ENCODE assay signal across 23 cellular contexts in the genomic region with DNA sequence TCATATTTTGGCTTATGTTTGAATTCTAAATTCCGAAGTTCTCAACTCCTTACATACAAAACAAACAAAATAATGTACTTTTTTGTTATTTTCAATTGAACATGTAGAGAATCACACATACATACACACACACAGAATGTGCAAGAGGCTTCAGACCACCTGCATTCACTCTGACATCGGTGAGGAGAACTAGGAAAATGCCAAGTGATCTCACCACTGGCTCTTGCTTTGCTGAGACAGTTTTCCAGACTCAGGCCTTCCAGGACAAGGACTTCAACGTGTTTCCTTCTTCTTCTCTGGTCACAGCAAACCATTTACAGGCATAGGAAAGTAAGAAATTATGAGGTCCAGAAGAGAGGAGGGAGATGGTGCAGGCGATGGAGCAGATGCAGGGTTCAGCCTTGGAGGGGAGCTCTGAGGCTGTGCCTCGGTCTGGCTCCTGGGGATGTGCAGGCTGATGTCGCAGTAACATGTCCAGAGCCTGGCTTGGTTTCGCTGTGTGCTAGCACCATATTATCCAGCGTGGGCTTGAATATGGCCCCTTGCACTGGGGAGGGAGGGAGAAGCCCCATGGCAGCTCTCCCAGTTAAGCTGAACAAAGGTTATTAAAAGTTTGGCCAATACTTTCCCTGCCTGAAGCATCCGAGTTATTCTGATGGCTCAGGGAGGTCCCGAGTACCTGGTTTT.
DNase-seq lines count a peak whose midpoint lies in the region; ATAC-seq and TF ChIP-seq lines count a peak whose summit lies in the region.
"Had no signal": no experiment of that assay in that cellular context is flagged by ENCODE, and none has a peak within 500 bp of the region (broad histone marks: within the 10 kb centered on the region; RNA-seq: fewer than 3 reads in every experiment).

No MANE protein-coding gene starts in this region.

- no peaks in the 10 kb centered on the region for H3F3A ChIP-seq in neural progenitor cell (ENCODE audit: low read depth)

- DNase-seq in Right ventricle myocardium inferior (ENCODE audit: missing footprints) (no peak), cardiac septum (ENCODE audit: low spot score) (no peak), right atrium auricular region (ENCODE audit: low spot score) (peak; percentile 59), neural progenitor cell (ENCODE audit: low spot score) (no peak), vagina (ENCODE audit: extremely low spot score in 2 of 2) (no peak), AML-193 (lab: John Stamatoyannopoulos, UW) (no peak), testis (no peak)
- DNase-seq: 8988T; activated naive CD4-positive, alpha-beta T cell; activated T-cell treated with anti-CD3 and anti-CD28 coated beads, Interleukin-2, amount 50 U/mL, for 24 hours; Calu3; gastrocnemius medialis; IMR-90; NCI-H1417; NCI-H2107; NCI-H510A; stimulated activated CD4-positive, alpha-beta T cell treated with anti-CD3 and anti-CD28 coated beads, Interleukin-2, amount 100 ng/mL, for 48 hours; stimulated activated naive CD4-positive, alpha-beta T cell treated with Interleukin-2 at 50 U/mL for 16 hours; T1000 had no signal

- no peaks in the 10 kb centered on the region for H3K36me3 Mint-ChIP-seq in neural progenitor cell

- no peak overlapping the region for H3K4me2 ChIP-seq in neural progenitor cell

- TF ChIP-seq CTCF in right atrium auricular region (IDR thresholded peaks at IDR 0.05) = no peak
- TF ChIP-seq CTCF in neural progenitor cell (IDR thresholded peaks at IDR 0.05) = no peak
- TF ChIP-seq CTCF in vagina (IDR thresholded peaks at IDR 0.05) = no peak
- TF ChIP-seq CTCF in testis (IDR thresholded peaks at IDR 0.05) = no peak

- intact Hi-C loops in Right ventricle myocardium inferior (cut with DNase I) = no loop called here
- intact Hi-C loops in cardiac septum (cut with DNase I) = no loop called here
- intact Hi-C loops in vagina (cut with DNase I) = no loop called here
- intact Hi-C loops in testis (cut with DNase I; ENCODE audit: low total_unique reads) = no loop called here

- H3K27me3 ChIP-seq in right atrium auricular region (no peaks in the 10 kb centered on the region), neural progenitor cell (no peaks in the 10 kb centered on the region), vagina (no peaks in the 10 kb centered on the region), testis (no peaks in the 10 kb centered on the region)

- no peaks in the 10 kb centered on the region for H3K9me3 ChIP-seq in right atrium auricular region
- H3K9me3 ChIP-seq in neural progenitor cell (ENCODE audit: low read depth) = no peaks in the 10 kb centered on the region
- H3K9me3 ChIP-seq in vagina = no peaks in the 10 kb centered on the region
- H3K9me3 ChIP-seq in testis = no peaks in the 10 kb centered on the region
- H3K9me3 ChIP-seq: BLaER1, gastrocnemius medialis had no signal

- H3K9ac ChIP-seq in neural progenitor cell = no peak overlapping the region
- H3K9ac ChIP-seq: BLaER1 had no signal

- H3K4me3 ChIP-seq in right atrium auricular region (no peak overlapping the region), neural progenitor cell (no peak overlapping the region), vagina (no peak overlapping the region), testis (no peak overlapping the region)
- H3K4me3 ChIP-seq: BLaER1, gastrocnemius medialis had no signal

- WGBS in testis, 2 donors = 61 to 71% methylated on average over 10 of the region's 10 CpGs

- no peaks in the 10 kb centered on the region for H4K20me1 ChIP-seq in neural progenitor cell (ENCODE audit: low read depth)
- H4K20me1 ChIP-seq: BLaER1 had no signal

- no peaks in the 10 kb centered on the region for H3K79me2 ChIP-seq in neural progenitor cell (ENCODE audit: low read depth)

- H3K36me3 ChIP-seq in right atrium auricular region (no peaks in the 10 kb centered on the region), neural progenitor cell (no peaks in the 10 kb centered on the region), vagina (no peaks in the 10 kb centered on the region), testis (ENCODE audit: low read depth, missing control alignments) (no peaks in the 10 kb centered on the region)
- H3K36me3 ChIP-seq: BLaER1, gastrocnemius medialis had no signal

- ATAC-seq in Right ventricle myocardium inferior = peak; percentile 54
- ATAC-seq in esophagus mucosa = no peak
- ATAC-seq: gastrocnemius medialis had no signal

- H3K9me3 Mint-ChIP-seq in neural progenitor cell = no peaks in the 10 kb centered on the region
- H3K9me3 Mint-ChIP-seq: activated T-cell treated with anti-CD3 and anti-CD28 coated beads, Interleukin-2, amount 50 U/mL, for 24 hours; central memory CD8-positive, alpha-beta T cell had no signal

- no peak for TF ChIP-seq POLR2A in vagina (IDR thresholded peaks at IDR 0.05)
- no peak for TF ChIP-seq POLR2A in testis (IDR thresholded peaks at IDR 0.05)

- peak overlapping the region; percentile 39 for H2AFZ ChIP-seq in neural progenitor cell (replicated peaks)

- peak overlapping the region; percentile 7 for H3K4me3 Mint-ChIP-seq in neural progenitor cell
- H3K4me3 Mint-ChIP-seq: activated T-cell treated with anti-CD3 and anti-CD28 coated beads, Interleukin-2, amount 50 U/mL, for 24 hours; central memory CD8-positive, alpha-beta T cell had no signal

- H3K4me1 Mint-ChIP-seq in neural progenitor cell = peaks cover 37% of the 10 kb centered on the region
- H3K4me1 Mint-ChIP-seq: central memory CD8-positive, alpha-beta T cell had no signal

- peaks cover 0 to 14% of the 10 kb centered on the region in 2 donors for H3K4me1 ChIP-seq in right atrium auricular region
- peaks cover 19% of the 10 kb centered on the region for H3K4me1 ChIP-seq in neural progenitor cell
- H3K4me1 ChIP-seq in vagina = no peaks in the 10 kb centered on the region
- H3K4me1 ChIP-seq in testis = no peaks in the 10 kb centered on the region
- H3K4me1 ChIP-seq: gastrocnemius medialis had no signal

- peak overlapping the region; percentile 50 to 67 for H3K27ac ChIP-seq in right atrium auricular region
- H3K27ac ChIP-seq in neural progenitor cell = no peak overlapping the region
- H3K27ac ChIP-seq in vagina = peak overlapping the region; percentile 40
- no peak overlapping the region for H3K27ac ChIP-seq in testis
- H3K27ac ChIP-seq: BLaER1, dorsolateral prefrontal cortex, gastrocnemius medialis had no signal

- H3K27me3 Mint-ChIP-seq in neural progenitor cell (ENCODE audit: insufficient read depth, low read depth) = peaks cover 14% of the 10 kb centered on the region

- peak overlapping the region; percentile 57 for H3K27ac Mint-ChIP-seq in neural progenitor cell
- H3K27ac Mint-ChIP-seq: activated T-cell treated with anti-CD3 and anti-CD28 coated beads, Interleukin-2, amount 50 U/mL, for 24 hours had no signal

Comparison
In these comparisons a context has a peak if more than half of its experiments do, and no peak if none do; other contexts are left out.
1. H3K27ac ChIP-seq: peak in right atrium auricular region (2 of 2) and vagina (single experiment); none in neural progenitor cell (single experiment) and testis (0 of 2).